12 cellular contexts compared by ENCODE assay signal in genomic region chr1:235557495-235557894, GRCh38. TPM values are rescaled to one million over a fixed set of nuclear protein-coding genes. Genes with fewer than 3 reads are reported as not detected.
DNase-seq lines count a peak whose midpoint lies in the region; ATAC-seq and TF ChIP-seq lines count a peak whose summit lies in the region.
"Had no signal": no experiment of that assay in that cellular context is flagged by ENCODE, and none has a peak within 500 bp of the region (broad histone marks: within the 10 kb centered on the region; RNA-seq: fewer than 3 reads in every experiment).

No MANE protein-coding gene starts in this region.

- no peak overlapping the region for H3K4me2 ChIP-seq in PC-3 (ENCODE audit: low read length)

- H4K20me1 ChIP-seq in PC-3 (ENCODE audit: low read length) = no peaks in the 10 kb centered on the region

- H3F3A ChIP-seq in PC-3 (ENCODE audit: low read length, unreplicated experiment) = no peaks in the 10 kb centered on the region

- CTCF ChIA-PET in A673 (lab: Charles Lee) = no interaction called here
- CTCF ChIA-PET in PC-3 (lab: Charles Lee) = no interaction called here

- H3K9me3 ChIP-seq in A673 (ENCODE audit: low read depth, low read length, poor library complexity, severe bottlenecking) (no peaks in the 10 kb centered on the region), PC-3 (ENCODE audit: low read length) (no peaks in the 10 kb centered on the region)

- TF ChIP-seq CTCF in A673 (conservative IDR thresholded peaks at IDR 0.05; ENCODE audit: low read depth, low read length) = peak; percentile 43
- peak; percentile 33; the same call in 1 of the 2 replicates for TF ChIP-seq CTCF in PC-3 (conservative IDR thresholded peaks at IDR 0.05; ENCODE audit: low read depth, low read length)
- TF ChIP-seq CTCF in omental fat pad (IDR thresholded peaks at IDR 0.05) = no peak
- TF ChIP-seq CTCF in GM20000 (IDR thresholded peaks at IDR 0.05; ENCODE audit: extremely low read depth, missing control alignments) = no peak

- H3K4me1 ChIP-seq in A673 (ENCODE audit: insufficient read depth, low read length, poor library complexity, severe bottlenecking) (peaks cover 20% of the 10 kb centered on the region), PC-3 (ENCODE audit: insufficient read depth, low read length) (no peaks in the 10 kb centered on the region)

- H2AFZ ChIP-seq in PC-3 (ENCODE audit: low read length) = no peak overlapping the region

- POLR2A ChIA-PET in A673 (lab: Charles Lee; ENCODE audit: low non-redundant PET) (no interaction called here), PC-3 (lab: Charles Lee; ENCODE audit: unreplicated experiment) (no interaction called here)

- H3K27ac ChIP-seq in A673 (ENCODE audit: low read depth, low read length, poor library complexity, severe bottlenecking) = no peak overlapping the region
- H3K27ac ChIP-seq in PC-3 (ENCODE audit: low read length) = no peak overlapping the region
- H3K27ac ChIP-seq in caudate nucleus (ENCODE audit: low read depth, low read length) = no peak overlapping the region

- no peak overlapping the region for H3K9ac ChIP-seq in PC-3 (ENCODE audit: low read length)

- BruUV-seq in A673 (replicated peaks; lab: Mats Ljungman, UMichigan) (no TSS peak), PC-3 (replicated peaks; lab: Mats Ljungman, UMichigan) (no TSS peak)

- intact Hi-C loops in A673 (cut with micrococcal nuclease; ENCODE audit: unreplicated experiment) = no loop called here
- intact Hi-C loops in PC-3 (cut with micrococcal nuclease) = no loop called here

- no peaks in the 10 kb centered on the region for H3K79me2 ChIP-seq in PC-3 (ENCODE audit: low read length)

- ATAC-seq in PC-3 (no peak), omental fat pad (ENCODE audit: low FRiP score) (no peak)

- no peak for TF ChIP-seq POLR2A in erythroblast (IDR thresholded peaks at IDR 0.05; ENCODE audit: low read length)

- H3K27me3 ChIP-seq in A673 (replicated peaks; ENCODE audit: insufficient read depth, low read depth, low read length, poor library complexity) (no peaks in the 10 kb centered on the region), PC-3 (ENCODE audit: low read length) (no peaks in the 10 kb centered on the region)

- H3K9me2 ChIP-seq in PC-3 (replicated peaks; ENCODE audit: low read length) = no peaks in the 10 kb centered on the region

- H3K36me3 ChIP-seq in A673 (ENCODE audit: insufficient read depth, low read length, poor library complexity, severe bottlenecking) (no peaks in the 10 kb centered on the region), PC-3 (ENCODE audit: low read depth, low read length) (no peaks in the 10 kb centered on the region)

- no peak for DNase-seq in A673 (ENCODE audit: low spot score)
- peak; percentile 25 for DNase-seq in Daoy (ENCODE audit: low read depth)
- no peak for DNase-seq in PC-3
- DNase-seq in erythroblast (lab: John Stamatoyannopoulos, UW) = peak; percentile 30 to 44
- DNase-seq in caudate nucleus (lab: John Stamatoyannopoulos, UW) = no peak
- DNase-seq in omental fat pad (ENCODE audit: low spot score) = no peak
- DNase-seq in cerebellar nuclear complex (lab: John Stamatoyannopoulos, UW) = no peak
- DNase-seq in GM20000 (ENCODE audit: low spot score) = no peak
- DNase-seq: CD8-positive, alpha-beta memory T cell; effector memory CD4-positive, alpha-beta T cell; IMR-90; trophoblast cell had no signal

- H3K4me3 ChIP-seq in A673 (ENCODE audit: low read depth, low read length, poor library complexity, severe bottlenecking) (no peak overlapping the region), PC-3 (ENCODE audit: low read length) (no peak overlapping the region)

RNA-seq across cellular contexts. Expression of gene B3GALNT2, which starts 53.2 kb away (rescaled TPM):
- total RNA-seq in A673 (2021) (18.4 and 18.6 TPM in 2 replicates), PC-3 (2014; rRNA removed) (26.4 and 27.3 TPM in 2 replicates), omental fat pad (10 to 100 TPM; 17.5 to 30.4 (median 23.2) TPM)
- 30.0 and 31.9 TPM in 2 replicates for total RNA-seq in Daoy (2014; rRNA removed; shearing (Covaris generic))

Comparison
In these comparisons a context has a peak if more than half of its experiments do, and no peak if none do; other contexts are left out.
1. DNase-seq: peak in Daoy (single experiment) and erythroblast (2 of 2); none in A673 (single experiment), PC-3 (single experiment), caudate nucleus (0 of 61), omental fat pad (single experiment), cerebellar nuclear complex (0 of 2) and GM20000 (single experiment).
2. CTCF ChIP-seq: peak in A673 (single experiment) and PC-3 (single experiment); none in omental fat pad (0 of 3) and GM20000 (single experiment).